ENCODE assay signal across 25 cellular contexts in genomic region chr5:111147502-111147901, GRCh38. TPM values are rescaled to one million over a fixed set of nuclear protein-coding genes. Genes with fewer than 3 reads are reported as not detected.
DNase-seq lines count a peak whose midpoint lies in the region; TF ChIP-seq lines count a peak whose summit lies in the region.
"Had no signal": no experiment of that assay in that cellular context is flagged by ENCODE, and none has a peak within 500 bp of the region (broad histone marks: within the 10 kb centered on the region; RNA-seq: fewer than 3 reads in every experiment).

No MANE protein-coding gene starts in this region.

- no peaks in the 10 kb centered on the region for H3K9me3 Mint-ChIP-seq in endothelial cell (ENCODE audit: unreplicated experiment)
- H3K9me3 Mint-ChIP-seq: CD4-positive, alpha-beta memory T cell; CD8-positive, alpha-beta memory T cell had no signal

- peak overlapping the region; percentile 12 for H3K27ac ChIP-seq in mesodermal cell (ENCODE audit: low read depth, low read length, severe bottlenecking)
- H3K27ac ChIP-seq: BLaER1 had no signal

- peak; percentile 15 for DNase-seq in amniotic epithelial cell (ENCODE audit: low read depth)
- no peak for DNase-seq in endothelial cell (ENCODE audit: low spot score)
- no peak for DNase-seq in NCI-H2029 (lab: John Stamatoyannopoulos, UW)
- DNase-seq in cardiac septum (ENCODE audit: low spot score): no peak
- DNase-seq in stimulated activated CD4-positive, alpha-beta T cell treated with anti-CD3 and anti-CD28 coated beads, Interleukin-2, amount 100 ng/mL, for 24 hours: no peak
- DNase-seq in dedifferentiated amniotic fluid mesenchymal stem cell (ENCODE audit: extremely low spot score): no peak
- DNase-seq: 8988T; ACHN; BE2C; C1 segment of cervical spinal cord; CD4-positive, alpha-beta memory T cell; CD4-positive, CD25-positive, alpha-beta regulatory T cell; CD8-positive, alpha-beta memory T cell; COR-L47; DMS 273 treated with DMSO at 0.1 percent for 48 hours; DMS153; DMS53; DMS79; DND-41; EL; GDM1 had no signal

- H3K27ac Mint-ChIP-seq in endothelial cell (ENCODE audit: unreplicated experiment): peak overlapping the region; percentile 97
- H3K27ac Mint-ChIP-seq: CD14-positive monocyte; CD4-positive, alpha-beta memory T cell; CD4-positive, CD25-positive, alpha-beta regulatory T cell; CD8-positive, alpha-beta memory T cell had no signal

- WGBS in mesodermal cell (ENCODE audit: insufficient coverage in 2 of 2), 2 experiments: 89 to 100% methylated on average over 1 to 3 of the region's 3 CpGs

- H3K4me3 ChIP-seq in mesodermal cell (ENCODE audit: extremely low read depth, insufficient read depth, low read length, poor library complexity, severe bottlenecking): no peak overlapping the region
- H3K4me3 ChIP-seq: BLaER1, GM12878 had no signal

- no peaks in the 10 kb centered on the region for H3K36me3 ChIP-seq in mesodermal cell (ENCODE audit: control insufficient read depth, insufficient read depth, low read length)
- H3K36me3 ChIP-seq: BE2C, BLaER1 had no signal

- no peak for TF ChIP-seq CTCF in endothelial cell (IDR thresholded peaks at IDR 0.05; ENCODE audit: unreplicated experiment)

- H3K36me3 Mint-ChIP-seq in endothelial cell (ENCODE audit: low read depth, unreplicated experiment): no peaks in the 10 kb centered on the region
- H3K36me3 Mint-ChIP-seq: CD14-positive monocyte; CD4-positive, alpha-beta memory T cell; CD4-positive, CD25-positive, alpha-beta regulatory T cell; CD8-positive, alpha-beta memory T cell had no signal

- intact Hi-C loops in cardiac septum (cut with DNase I): no loop called here

- H3K9me3 ChIP-seq in mesodermal cell (ENCODE audit: control insufficient read depth, low read length): peaks cover 4% of the 10 kb centered on the region
- H3K9me3 ChIP-seq: BE2C, BLaER1 had no signal

- peaks cover 35% of the 10 kb centered on the region for H3K4me1 Mint-ChIP-seq in endothelial cell (ENCODE audit: unreplicated experiment)

- H3K4me3 Mint-ChIP-seq in endothelial cell (ENCODE audit: unreplicated experiment): peak overlapping the region; percentile 49
- H3K4me3 Mint-ChIP-seq: CD14-positive monocyte; CD4-positive, alpha-beta memory T cell; CD4-positive, CD25-positive, alpha-beta regulatory T cell; CD8-positive, alpha-beta memory T cell had no signal

- H3K27me3 Mint-ChIP-seq in endothelial cell (ENCODE audit: unreplicated experiment): peaks cover 8% of the 10 kb centered on the region

- peaks cover 14% of the 10 kb centered on the region for H3K4me1 ChIP-seq in mesodermal cell (ENCODE audit: control insufficient read depth, insufficient read depth, low read length, poor library complexity, severe bottlenecking)
- H3K4me1 ChIP-seq: BE2C had no signal

RNA-seq across cellular contexts. Expression of gene WDR36, which starts 55.4 kb away (rescaled TPM):
- total RNA-seq in endothelial cell (ENCODE audit: unreplicated experiment) (25.2 TPM), cardiac septum (12.9 TPM)
- polyA plus RNA-seq in mesodermal cell (2013, experiment 1 of 2): 19.6 TPM
- 21.7 TPM for polyA plus RNA-seq in mesodermal cell (2013, experiment 2 of 2)
